In the genomic region with DNA sequence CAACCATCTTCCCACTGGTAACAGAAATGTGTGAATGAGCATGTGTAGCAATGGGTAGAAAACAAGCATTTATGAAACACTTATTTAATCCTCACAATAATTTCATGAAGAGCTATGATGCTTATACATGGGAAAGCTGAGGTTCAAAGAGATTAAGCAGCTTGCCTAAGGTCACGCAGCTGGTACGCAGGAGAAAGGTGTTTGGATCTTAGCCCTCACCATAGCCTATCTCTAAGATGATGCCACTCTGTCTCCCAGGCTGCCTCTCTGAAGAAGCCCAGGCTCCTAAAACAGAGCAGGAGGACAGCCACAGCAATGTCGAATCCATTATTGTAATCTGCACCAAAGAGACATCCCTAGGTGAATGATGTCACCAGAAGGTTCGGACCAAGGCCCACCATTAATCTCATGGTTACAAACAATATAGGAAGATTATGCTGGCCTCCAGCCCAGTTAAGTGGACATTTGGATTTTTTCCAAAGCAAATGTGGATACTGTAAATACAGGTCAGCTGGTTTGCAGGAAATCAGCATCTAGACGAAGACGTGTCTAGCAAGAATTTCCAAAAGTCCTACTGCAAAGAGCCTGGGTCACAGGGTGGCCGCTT, we compare ENCODE assay signal across 1 cellular context.
TF ChIP-seq lines count a peak whose summit lies in the region.

No MANE protein-coding gene starts in this region.

TF ChIP-seq in SK-N-SH, 30 proteins besides CTCF, POLR2A, EP300 and RAD21 (continued from another document):
- peak; percentile 35; the same call in 1 of the 2 replicates for TF ChIP-seq RCOR1 (IDR thresholded peaks at IDR 0.05; ENCODE audit: low read length)
